Comparison of ENCODE assay signal across 8 cellular contexts in the genomic region with DNA sequence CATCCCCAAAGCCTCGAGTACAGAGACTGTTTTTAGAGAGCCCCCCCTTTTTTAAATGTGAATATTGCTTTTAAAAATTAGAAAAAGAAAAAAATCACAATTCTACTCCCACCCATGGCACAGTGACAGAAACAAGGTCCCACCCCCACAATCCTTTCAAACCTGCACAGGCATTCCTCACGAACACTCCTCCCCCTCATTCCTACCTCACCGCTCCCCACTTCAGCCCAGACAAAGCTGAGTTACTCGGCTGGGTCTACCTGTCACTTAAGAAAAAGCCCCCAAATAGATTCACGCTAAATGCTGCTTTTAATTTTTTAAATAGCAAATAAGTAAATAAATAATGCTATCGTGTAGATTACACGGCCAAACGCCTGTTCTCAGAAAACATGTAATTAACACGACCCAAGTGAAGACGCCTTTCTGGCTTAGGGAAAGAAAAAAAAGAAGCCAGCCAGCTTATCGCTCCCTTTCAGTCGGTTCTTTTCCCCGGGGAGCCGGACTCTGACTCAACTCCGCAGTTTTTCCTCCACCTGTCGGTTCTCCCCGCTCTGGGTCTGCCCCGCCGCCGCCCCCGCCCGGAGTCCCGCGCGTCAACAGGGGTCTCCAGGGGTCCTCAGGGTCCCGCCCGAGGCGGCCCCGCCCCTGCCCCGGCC. TPM values are rescaled to one million over a fixed set of nuclear protein-coding genes. Genes with fewer than 3 reads are reported as not detected.
DNase-seq lines count a peak whose midpoint lies in the region; ATAC-seq lines count a peak whose summit lies in the region.

No MANE protein-coding gene starts in this region.

- peak; percentile 2 for ATAC-seq in HG03196 (IDR thresholded peaks at IDR 0.05; ENCODE audit: unreplicated experiment)
- no peak for ATAC-seq in right cardiac atrium
- ATAC-seq in sciatic nerve, result no peak
- ATAC-seq in GM19452 (IDR thresholded peaks at IDR 0.05; ENCODE audit: unreplicated experiment), result no peak

- H3K36me3 Mint-ChIP-seq in CD4-positive, alpha-beta memory T cell, result peaks cover 0 to 4% of the 10 kb centered on the region in 2 donors
- no peaks in the 10 kb centered on the region for H3K36me3 Mint-ChIP-seq in activated CD4-positive, alpha-beta memory T cell treated with anti-CD3 and anti-CD28 coated beads for 36 hours

- POLR2A ChIA-PET in CD4-positive, alpha-beta memory T cell (lab: Charles Lee; ENCODE audit: partially characterized antibody), result interaction anchor here (1.0 to 10.4 kb wide), 16 partner anchors 9 to 1148 kb away, joined by 3 to 338 read pairs (median 4); partner anchors contain the start of gene YME1L1
- POLR2A ChIA-PET in activated CD4-positive, alpha-beta memory T cell treated with anti-CD3 and anti-CD28 coated beads for 36 hours (lab: Charles Lee), result interaction anchor here (0.7 to 3.0 kb wide), 2 partner anchors 31 to 79 kb away, joined by 3 to 50 read pairs; no protein-coding TSS in a partner anchor

- intact Hi-C loops in CD4-positive, alpha-beta memory T cell (cut with micrococcal nuclease), result loop anchor here (1.0 to 5.0 kb wide), 3 partner anchors 50 to 1441 kb away; partner anchors contain the start of gene ABI1
- intact Hi-C loops in activated CD4-positive, alpha-beta memory T cell treated with anti-CD3 and anti-CD28 coated beads for 36 hours (cut with micrococcal nuclease), result loop anchor here (2.0 to 5.0 kb wide), 4 partner anchors 51 to 1060 kb away; partner anchors contain the start of genes ACBD5 and WAC
- intact Hi-C loops in right cardiac atrium (cut with DNase I), result loop anchor here in 1 of 4 donors (5.0 kb wide), 2 partner anchors 50 to 80 kb away; no protein-coding TSS in a partner anchor
- intact Hi-C loops in sciatic nerve (cut with DNase I), result no loop called here

- in situ Hi-C loops in ACHN (cut with HindIII; ENCODE audit: low pct_ligation_motif_present, low pct_unique_long_range_greater_than_20kb, low sequenced_read_pairs), result no loop called here

- WGBS in right cardiac atrium, result 2% methylated on average over 30 of the region's 30 CpGs

- H3K4me1 Mint-ChIP-seq in CD4-positive, alpha-beta memory T cell, result peaks cover 44 to 76% (median 56%) of the 10 kb centered on the region in 4 donors
- peaks cover 48% of the 10 kb centered on the region for H3K4me1 Mint-ChIP-seq in activated CD4-positive, alpha-beta memory T cell treated with anti-CD3 and anti-CD28 coated beads for 36 hours (ENCODE audit: low read depth)

- H3K9me3 Mint-ChIP-seq in CD4-positive, alpha-beta memory T cell, result no peaks in the 10 kb centered on the region
- no peaks in the 10 kb centered on the region for H3K9me3 Mint-ChIP-seq in activated CD4-positive, alpha-beta memory T cell treated with anti-CD3 and anti-CD28 coated beads for 36 hours

- peak overlapping the region; percentile 29 to 90 (median 80) for H3K27ac Mint-ChIP-seq in CD4-positive, alpha-beta memory T cell
- peak overlapping the region; percentile 2 for H3K27ac Mint-ChIP-seq in activated CD4-positive, alpha-beta memory T cell treated with anti-CD3 and anti-CD28 coated beads for 36 hours

- peak overlapping the region in 1 of 2 donors; percentile 82 for H3K4me3 ChIP-seq in CD4-positive, alpha-beta memory T cell (ENCODE audit: low read length in 2 of 2)
- H3K4me3 ChIP-seq in right cardiac atrium (ENCODE audit: low read length), result peak overlapping the region; percentile 75

- no peaks in the 10 kb centered on the region for H3K9me3 ChIP-seq in CD4-positive, alpha-beta memory T cell (ENCODE audit: control insufficient read depth in 1 of 2, low read length in 2 of 2)
- H3K9me3 ChIP-seq in right cardiac atrium (ENCODE audit: control insufficient read depth, low read length), result no peaks in the 10 kb centered on the region

- peak in 1 of 5 donors; percentile 4 for DNase-seq in CD4-positive, alpha-beta memory T cell
- no peak for DNase-seq in activated CD4-positive, alpha-beta memory T cell treated with anti-CD3 and anti-CD28 coated beads for 36 hours
- DNase-seq in right cardiac atrium (peak in 2 of 3 donors; percentile 64 to 85), sciatic nerve (ENCODE audit: low spot score) (peak; percentile 69), ACHN (no peak), NCI-H446 treated with DMSO at 0.1 percent for 48 hours (lab: John Stamatoyannopoulos, UW) (no peak)

- no peaks in the 10 kb centered on the region for H3K27me3 ChIP-seq in CD4-positive, alpha-beta memory T cell (ENCODE audit: insufficient read depth, low read length)
- no peaks in the 10 kb centered on the region for H3K27me3 ChIP-seq in right cardiac atrium (ENCODE audit: control insufficient read depth, insufficient read depth)

- CTCF ChIA-PET in CD4-positive, alpha-beta memory T cell (lab: Charles Lee; ENCODE audit: partially characterized antibody), result interaction anchor here (0.6 to 10.2 kb wide), 16 partner anchors 10 to 560 kb away, joined by 3 to 312 read pairs (median 10); no protein-coding TSS in a partner anchor
- CTCF ChIA-PET in activated CD4-positive, alpha-beta memory T cell treated with anti-CD3 and anti-CD28 coated beads for 36 hours (lab: Charles Lee), result interaction anchor here (0.7 to 11.8 kb wide), 12 partner anchors 10 to 91 kb away, joined by 3 to 159 read pairs (median 14); no protein-coding TSS in a partner anchor

- no peaks in the 10 kb centered on the region for H3K27me3 Mint-ChIP-seq in CD4-positive, alpha-beta memory T cell
- H3K27me3 Mint-ChIP-seq in activated CD4-positive, alpha-beta memory T cell treated with anti-CD3 and anti-CD28 coated beads for 36 hours, result no peaks in the 10 kb centered on the region

- no peaks in the 10 kb centered on the region for H3K36me3 ChIP-seq in CD4-positive, alpha-beta memory T cell (ENCODE audit: insufficient read depth, low read length)

- peaks cover 48% of the 10 kb centered on the region for H3K4me1 ChIP-seq in CD4-positive, alpha-beta memory T cell (ENCODE audit: insufficient read depth, low read length)
- no peaks in the 10 kb centered on the region for H3K4me1 ChIP-seq in right cardiac atrium (ENCODE audit: control insufficient read depth, insufficient read depth, low read length)

- H3K27ac ChIP-seq in CD4-positive, alpha-beta memory T cell (ENCODE audit: low read depth, low read length), result peak overlapping the region; percentile 51
- H3K27ac ChIP-seq in right cardiac atrium (ENCODE audit: low read length), result no peak overlapping the region

- peak overlapping the region; percentile 81 to 89 (median 86) for H3K4me3 Mint-ChIP-seq in CD4-positive, alpha-beta memory T cell
- H3K4me3 Mint-ChIP-seq in activated CD4-positive, alpha-beta memory T cell treated with anti-CD3 and anti-CD28 coated beads for 36 hours, result peak overlapping the region; percentile 70

RNA-seq across cellular contexts. Expression of gene MPP7, which starts 0.7 kb away (rescaled TPM):
- total RNA-seq in CD4-positive, alpha-beta memory T cell, result 10 to 100 TPM; 24.9 to 28.1 TPM
- polyA plus RNA-seq in CD4-positive, alpha-beta memory T cell, result 10 to 100 TPM; 17.7 to 27.6 TPM
- total RNA-seq in activated CD4-positive, alpha-beta memory T cell treated with anti-CD3 and anti-CD28 coated beads for 36 hours, result 10 to 100 TPM; 11.6 to 12.8 TPM
- total RNA-seq in right cardiac atrium (10 to 100 TPM; 11.5 to 20.3 (median 16.1) TPM), sciatic nerve (7.8 TPM)
- polyA plus RNA-seq in right cardiac atrium, result 4.3 TPM

Comparison
In these comparisons a context has a peak if more than half of its experiments do, and no peak if none do; other contexts are left out.
1. DNase-seq: peak in right cardiac atrium (2 of 3) and sciatic nerve (single experiment); none in activated CD4-positive, alpha-beta memory T cell treated with anti-CD3 and anti-CD28 coated beads for 36 hours (single experiment), ACHN (single experiment) and NCI-H446 treated with DMSO at 0.1 percent for 48 hours (single experiment).